Comparison of ENCODE assay signal across 8 cellular contexts in the genomic region with DNA sequence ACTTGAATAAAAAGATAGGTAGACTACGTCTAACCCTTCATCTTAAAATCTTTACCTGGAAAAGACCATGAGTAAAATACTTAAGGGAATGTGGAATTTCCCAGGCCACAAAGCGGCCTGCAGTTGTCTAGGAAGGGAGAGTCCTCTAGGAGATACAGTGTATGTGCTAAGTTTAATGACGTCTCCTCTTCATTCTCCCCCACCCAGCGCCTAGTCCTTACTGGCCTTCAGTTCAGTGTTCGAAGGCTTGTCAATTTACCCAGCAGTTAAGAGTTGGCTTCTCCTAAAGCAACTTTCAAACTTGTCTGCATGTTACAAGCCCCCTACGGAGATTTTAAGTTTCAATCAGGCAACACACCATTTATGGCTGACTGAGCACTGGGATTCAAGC. TPM values are rescaled to one million over a fixed set of nuclear protein-coding genes. Genes with fewer than 3 reads are reported as not detected.
A peak's percentile ranks its signal among the peaks of the same experiment; 100 is the strongest.
DNase-seq lines count a peak whose midpoint lies in the region; ATAC-seq and TF ChIP-seq lines count a peak whose summit lies in the region.

No MANE protein-coding gene starts in this region.

- DNase-seq in AG04450 (ENCODE audit: low read depth, low spot score) (no peak), HL-60 (ENCODE audit: low read depth in 1 of 2, low spot score in 1 of 2) (no peak), iPS-NIHi11 (ENCODE audit: low spot score) (peak; percentile 18), thoracic aorta (ENCODE audit: low spot score) (no peak)
- DNase-seq in activated T-helper 1 cell treated with anti-CD3 and anti-CD28 coated beads, Interleukin-12 subunit alpha, Interleukin-12 subunit beta, Interleukin-2, Interleukin-4 antibody, amounts not matched to agents 30 ng/mL and 10 ng/mL and 1 ng/mL, durations not matched to agents 14 hours and 24 hours and 36 hours (ENCODE audit: low spot score) = no peak

- peaks cover 3% of the 10 kb centered on the region for H3K27me3 Mint-ChIP-seq in activated T-helper 1 cell treated with anti-CD3 and anti-CD28 coated beads, Interleukin-12 subunit alpha, Interleukin-12 subunit beta, Interleukin-2, Interleukin-4 antibody, amounts not matched to agents 30 ng/mL and 10 ng/mL and 1 ng/mL, durations not matched to agents 14 hours and 24 hours and 36 hours (ENCODE audit: insufficient read depth)

- no peaks in the 10 kb centered on the region for H3K36me3 ChIP-seq in thoracic aorta

- H3K27ac Mint-ChIP-seq in activated T-helper 1 cell treated with anti-CD3 and anti-CD28 coated beads, Interleukin-12 subunit alpha, Interleukin-12 subunit beta, Interleukin-2, Interleukin-4 antibody, amounts not matched to agents 30 ng/mL and 10 ng/mL and 1 ng/mL, durations not matched to agents 14 hours and 24 hours and 36 hours = peak overlapping the region; percentile 100

- no peaks in the 10 kb centered on the region for H3K9me3 Mint-ChIP-seq in activated T-helper 1 cell treated with anti-CD3 and anti-CD28 coated beads, Interleukin-12 subunit alpha, Interleukin-12 subunit beta, Interleukin-2, Interleukin-4 antibody, amounts not matched to agents 30 ng/mL and 10 ng/mL and 1 ng/mL, durations not matched to agents 14 hours and 24 hours and 36 hours

- no peaks in the 10 kb centered on the region; the same call in 1 of the 2 replicates for H3K9me3 ChIP-seq in AG04450 (ENCODE audit: control insufficient read depth, insufficient read depth, low read length)
- H3K9me3 ChIP-seq in thoracic aorta = no peaks in the 10 kb centered on the region

- H3K4me1 ChIP-seq in thoracic aorta (ENCODE audit: control insufficient read depth in 1 of 2, low read depth in 2 of 2) = peaks cover 6 to 17% of the 10 kb centered on the region in 2 donors

- ATAC-seq in thoracic aorta (ENCODE audit: insufficient number of reproducible peaks, low FRiP score, low read depth) = no peak
- no peak for ATAC-seq in HG03196 (IDR thresholded peaks at IDR 0.05; ENCODE audit: unreplicated experiment)
- ATAC-seq in HG02763 (IDR thresholded peaks at IDR 0.05; ENCODE audit: unreplicated experiment) = no peak
- no peak for ATAC-seq in GM18909 (IDR thresholded peaks at IDR 0.05; ENCODE audit: poor library complexity, unreplicated experiment)

- peaks cover 14% of the 10 kb centered on the region for H3K36me3 Mint-ChIP-seq in activated T-helper 1 cell treated with anti-CD3 and anti-CD28 coated beads, Interleukin-12 subunit alpha, Interleukin-12 subunit beta, Interleukin-2, Interleukin-4 antibody, amounts not matched to agents 30 ng/mL and 10 ng/mL and 1 ng/mL, durations not matched to agents 14 hours and 24 hours and 36 hours (ENCODE audit: low read depth)

- peak overlapping the region; percentile 99 for H3K4me3 Mint-ChIP-seq in activated T-helper 1 cell treated with anti-CD3 and anti-CD28 coated beads, Interleukin-12 subunit alpha, Interleukin-12 subunit beta, Interleukin-2, Interleukin-4 antibody, amounts not matched to agents 30 ng/mL and 10 ng/mL and 1 ng/mL, durations not matched to agents 14 hours and 24 hours and 36 hours

- peaks cover 43% of the 10 kb centered on the region for H3K4me1 Mint-ChIP-seq in activated T-helper 1 cell treated with anti-CD3 and anti-CD28 coated beads, Interleukin-12 subunit alpha, Interleukin-12 subunit beta, Interleukin-2, Interleukin-4 antibody, amounts not matched to agents 30 ng/mL and 10 ng/mL and 1 ng/mL, durations not matched to agents 14 hours and 24 hours and 36 hours (ENCODE audit: low read depth)

- CTCF ChIA-PET in AG04450 (lab: Charles Lee) = no interaction called here

- POLR2A ChIA-PET in AG04450 (lab: Yijun Ruan, JAX) = interaction anchor here (0.7 to 6.4 kb wide), 14 partner anchors 8 to 1054 kb away, joined by 3 to 545 read pairs (median 26); a partner anchor contains a TSS

- H3K27me3 ChIP-seq in AG04450 (ENCODE audit: control insufficient read depth, insufficient read depth, low read length) = no peaks in the 10 kb centered on the region
- no peaks in the 10 kb centered on the region for H3K27me3 ChIP-seq in HL-60 (ENCODE audit: insufficient read depth, poor library complexity, severe bottlenecking)
- H3K27me3 ChIP-seq in thoracic aorta (replicated peaks; ENCODE audit: insufficient read depth) = no peaks in the 10 kb centered on the region

- H3K27ac ChIP-seq in AG04450 (ENCODE audit: low read depth, low read length) = peak overlapping the region; percentile 93
- peak overlapping the region; percentile 98 for H3K27ac ChIP-seq in HL-60 (replicated peaks)
- peak overlapping the region; percentile 97 to 100 for H3K27ac ChIP-seq in thoracic aorta

- H3K4me3 ChIP-seq in AG04450 (ENCODE audit: low read depth, low read length) (peak overlapping the region; percentile 78), HL-60 (replicated peaks; ENCODE audit: insufficient read depth, low read length) (peak overlapping the region; percentile 45), thoracic aorta (peak overlapping the region; percentile 89)

- no peak for TF ChIP-seq CTCF in AG04450 (IDR thresholded peaks at IDR 0.05; ENCODE audit: low read depth, low read length)
- TF ChIP-seq CTCF in HL-60 (IDR thresholded peaks at IDR 0.05; ENCODE audit: insufficient read depth, low read length) = no peak
- TF ChIP-seq CTCF in thoracic aorta (IDR thresholded peaks at IDR 0.05) = no peak

- intact Hi-C loops in activated T-helper 1 cell treated with anti-CD3 and anti-CD28 coated beads, Interleukin-12 subunit alpha, Interleukin-12 subunit beta, Interleukin-2, Interleukin-4 antibody, amounts not matched to agents 30 ng/mL and 10 ng/mL and 1 ng/mL, durations not matched to agents 14 hours and 24 hours and 36 hours (cut with micrococcal nuclease) = loop anchor here (1.0 to 5.0 kb wide), 3 partner anchors 8 to 1770 kb away; a partner anchor contains a TSS

RNA-seq across cellular contexts. Expression of gene HFE, which starts 35.2 kb away (rescaled TPM):
- 19.5 and 21.4 TPM in 2 replicates for polyA plus RNA-seq in AG04450 (2011; rRNA removed)
- polyA minus RNA-seq in AG04450 (2011; rRNA and poly(A)+ RNA removed) = 19.7 and 20.1 TPM in 2 replicates
- total RNA-seq in activated T-helper 1 cell treated with anti-CD3 and anti-CD28 coated beads, Interleukin-12 subunit alpha, Interleukin-12 subunit beta, Interleukin-2, Interleukin-4 antibody, amounts not matched to agents 30 ng/mL and 10 ng/mL and 1 ng/mL, durations not matched to agents 14 hours and 24 hours and 36 hours = 0.13 and 0.37 TPM in 2 replicates
- 10 to 100 TPM in 1 of 2 donors, 1 to 10 TPM in 1; 8.7 to 10.1 TPM for total RNA-seq in thoracic aorta
